ENCODE assay signal across 21 cellular contexts in genomic region chr5:163596536-163596935, GRCh38.
DNase-seq lines count a peak whose midpoint lies in the region; ATAC-seq, FAIRE-seq and TF ChIP-seq lines count a peak whose summit lies in the region.
"Had no signal": no experiment of that assay in that cellular context is flagged by ENCODE, and none has a peak within 500 bp of the region (broad histone marks: within the 10 kb centered on the region; RNA-seq: fewer than 3 reads in every experiment).

No MANE protein-coding gene starts in this region.

- no peaks in the 10 kb centered on the region for H3K9me3 ChIP-seq in IMR-90 (ENCODE audit: control insufficient read depth, insufficient read depth, low read length)

- no peaks in the 10 kb centered on the region for H3K79me1 ChIP-seq in IMR-90 (ENCODE audit: low read depth in 1 of 2, low read length in 2 of 2)

- DNase-seq in D721Med (ENCODE audit: insufficient read length, low spot score) = peak; percentile 39
- no peak for DNase-seq in IMR-90
- peak; percentile 51 for DNase-seq in SK-N-DZ (ENCODE audit: low spot score)
- DNase-seq in middle frontal gyrus (ENCODE audit: extremely low spot score, low spot score) = peak; percentile 33
- DNase-seq in GM19238 (ENCODE audit: insufficient read length, low spot score) = no peak
- no peak for DNase-seq in dedifferentiated amniotic fluid mesenchymal stem cell (ENCODE audit: extremely low spot score)
- DNase-seq in hypothalamus (lab: John Stamatoyannopoulos, UW) = no peak
- DNase-seq: DMS79 treated with DMSO at 0.1 percent for 48 hours, GOT3, HCEC 1CT, Karpas-422, MV-4-11, NCI-H1105 treated with DMSO at 0.1 percent for 48 hours, NCI-H2029 treated with DMSO at 0.1 percent for 48 hours, NCI-H345, NCI-H526 treated with DMSO at 0.1 percent for 48 hours, PC-9, SHP77 treated with DMSO at 0.1 percent for 48 hours had no signal

- H3K4me2 ChIP-seq in IMR-90 (ENCODE audit: low read depth, low read length) = no peak overlapping the region
- H3K4me2 ChIP-seq: PC-9 had no signal

- H2AK9ac ChIP-seq in IMR-90 (replicated peaks; ENCODE audit: low read depth, low read length, poor library complexity) = no peak overlapping the region

- H3K9me1 ChIP-seq in IMR-90 (ENCODE audit: insufficient read depth, low read length) = no peaks in the 10 kb centered on the region; the same call in 1 of the 2 replicates

- H4K8ac ChIP-seq in IMR-90 (ENCODE audit: low read depth in 2 of 2, low read length in 2 of 2) = no peak overlapping the region

- H3K56ac ChIP-seq in IMR-90 (ENCODE audit: extremely low read depth, insufficient read depth, low read length) = no peak overlapping the region

- H2BK120ac ChIP-seq in IMR-90 (ENCODE audit: low read depth, low read length) = no peak overlapping the region

- no peak overlapping the region for H2BK20ac ChIP-seq in IMR-90 (ENCODE audit: low read depth, low read length)

- no peak overlapping the region for H3K23ac ChIP-seq in IMR-90 (ENCODE audit: low read depth, low read length)

- H2BK5ac ChIP-seq in IMR-90 (ENCODE audit: low read depth, low read length, poor library complexity, severe bottlenecking) = no peak overlapping the region

- TF ChIP-seq POLR2A in IMR-90 (IDR thresholded peaks at IDR 0.05; ENCODE audit: low read depth, low read length) = no peak

- H2AK5ac ChIP-seq in IMR-90 (ENCODE audit: low read depth, low read length) = no peak overlapping the region

- dilution Hi-C loops in IMR-90 (cut with HindIII; ENCODE audit: low sequenced_read_pairs, unreplicated experiment) = no loop called here

- in situ Hi-C loops in IMR-90 (cut with MboI; ENCODE audit: low sequenced_read_pairs) = no loop called here

- no peaks in the 10 kb centered on the region for H4K20me1 ChIP-seq in IMR-90 (ENCODE audit: insufficient read depth, low read length)

- FAIRE-seq in D721Med (lab: Jason Lieb, UNC) = peak; percentile 96
- FAIRE-seq: A204.1, GM12891 had no signal

- no peak overlapping the region for H3K4me3 ChIP-seq in IMR-90 (ENCODE audit: insufficient read depth, low read depth, low read length)
- H3K4me3 ChIP-seq: PC-9 had no signal

- H3K4me1 ChIP-seq in IMR-90 (ENCODE audit: control insufficient read depth, insufficient read depth, low read length) = peaks cover 11% of the 10 kb centered on the region

- H2AFZ ChIP-seq in IMR-90 (replicated peaks; ENCODE audit: low read length, poor library complexity) = no peak overlapping the region
- H2AFZ ChIP-seq: PC-9 had no signal

- 0 out of 2 replicates have a peak overlapping the region, but pooled peaks have one; percentile 21 for H3K18ac ChIP-seq in IMR-90 (ENCODE audit: low read depth, low read length)

- WGBS in IMR-90 (ENCODE audit: extremely low coverage in 2 of 2, insufficient read length in 1 of 2), 2 experiments = no CpG with 5 or more reads among the region's 4 CpGs

- TF ChIP-seq CTCF in D721Med (IDR thresholded peaks at IDR 0.05; ENCODE audit: insufficient read depth, missing control alignments) (no peak), IMR-90 (conservative IDR thresholded peaks at IDR 0.05; ENCODE audit: low read depth, low read length) (no peak)

- H3K9ac ChIP-seq in IMR-90 (ENCODE audit: low read depth, low read length) = no peak overlapping the region

- CTCF ChIA-PET in IMR-90 (lab: Yijun Ruan, JAX) = no interaction called here

- no peak for TF ChIP-seq RAD21 in IMR-90 (IDR thresholded peaks at IDR 0.05; ENCODE audit: low read length)

- BruUV-seq in IMR-90 (replicated peaks; lab: Mats Ljungman, UMichigan) = no TSS peak

- H3K14ac ChIP-seq in IMR-90 (replicated peaks; ENCODE audit: low read depth, low read length) = no peak overlapping the region

- 0 out of 3 replicates have a peak overlapping the region, but pooled peaks have one; percentile 8 for H2BK15ac ChIP-seq in IMR-90 (ENCODE audit: low read depth, low read length)

- no peak overlapping the region for H3K27ac ChIP-seq in IMR-90 (ENCODE audit: insufficient read depth, low read length)
- H3K27ac ChIP-seq: PC-9, RWPE1 had no signal

- H4K91ac ChIP-seq in IMR-90 (ENCODE audit: insufficient read depth, low read depth, low read length) = no peak overlapping the region

- ATAC-seq in IMR-90 (ENCODE audit: low read depth) = no peak

- intact Hi-C loops in IMR-90 (cut with micrococcal nuclease) = loop anchor here (2.0 kb wide), 1 partner anchor 16 kb away; no protein-coding TSS in a partner anchor

- POLR2A ChIA-PET in IMR-90 (lab: Charles Lee; ENCODE audit: unreplicated experiment) = no interaction called here

- H4K5ac ChIP-seq in IMR-90 (ENCODE audit: low read depth, low read length) = no peak overlapping the region

- H3K27me3 ChIP-seq in IMR-90 (ENCODE audit: control insufficient read depth, insufficient read depth, low read length) = no peaks in the 10 kb centered on the region

- no peaks in the 10 kb centered on the region for H3K36me3 ChIP-seq in IMR-90 (ENCODE audit: control insufficient read depth, insufficient read depth, low read length)

- H3K4ac ChIP-seq in IMR-90 (ENCODE audit: low read depth, low read length) = no peak overlapping the region

TF ChIP-seq in IMR-90, 13 proteins besides CTCF, POLR2A, EP300 and RAD21:
- TF ChIP-seq USF2 (IDR thresholded peaks at IDR 0.05; ENCODE audit: low read depth, low read length) = no peak
- TF ChIP-seq MXI1 (IDR thresholded peaks at IDR 0.05; ENCODE audit: borderline replicate concordance, low read depth, low read length) = no peak
- TF ChIP-seq MAFK (IDR thresholded peaks at IDR 0.05; ENCODE audit: low read depth, low read length) = no peak
- TF ChIP-seq SMC3 (IDR thresholded peaks at IDR 0.05; ENCODE audit: low read depth, low read length) = no peak
- no peak for TF ChIP-seq FOS (IDR thresholded peaks at IDR 0.05; ENCODE audit: low read depth, low read length)
- no peak for TF ChIP-seq ELK1 (IDR thresholded peaks at IDR 0.05; ENCODE audit: borderline replicate concordance, low read depth, low read length)
- TF ChIP-seq CEBPB (IDR thresholded peaks at IDR 0.05; ENCODE audit: low read depth, low read length) = no peak
- no peak for TF ChIP-seq NFE2L2 (IDR thresholded peaks at IDR 0.05; ENCODE audit: low read depth, low read length)
- no peak for TF ChIP-seq BHLHE40 (IDR thresholded peaks at IDR 0.05; ENCODE audit: low read depth, low read length)
- TF ChIP-seq RCOR1 (IDR thresholded peaks at IDR 0.05; ENCODE audit: insufficient replicate concordance, low read length) = no peak
- no peak for TF ChIP-seq RFX5 (IDR thresholded peaks at IDR 0.05; ENCODE audit: low read depth, low read length)
- no peak for TF ChIP-seq MAZ (IDR thresholded peaks at IDR 0.05; ENCODE audit: borderline replicate concordance, low read depth, low read length)
TF ChIP-seq in IMR-90: peak in this region for 0.

Comparison
In these comparisons a context has a peak if more than half of its experiments do, and no peak if none do; other contexts are left out.
1. DNase-seq: peak in D721Med (single experiment), SK-N-DZ (single experiment) and middle frontal gyrus (single experiment); none in IMR-90 (single experiment), GM19238 (single experiment), dedifferentiated amniotic fluid mesenchymal stem cell (single experiment) and hypothalamus (0 of 51).